8 cellular contexts compared by ENCODE assay signal in genomic region chr7:158829342-158830210, GRCh38. TPM values are rescaled to one million over a fixed set of nuclear protein-coding genes. Genes with fewer than 3 reads are reported as not detected.
DNase-seq lines count a peak whose midpoint lies in the region; ATAC-seq and TF ChIP-seq lines count a peak whose summit lies in the region.

ESYT2 (minus strand) TSS chr7:158829509; CDS start chr7:158829418, 91 bp downstream.

- H3K9me2 ChIP-seq in DOHH2 (replicated peaks; ENCODE audit: control insufficient read depth, low read length), result no peaks in the 10 kb centered on the region

- H3K9me3 ChIP-seq in DOHH2 (ENCODE audit: control insufficient read depth, insufficient read depth, low read length), result no peaks in the 10 kb centered on the region
- no peaks in the 10 kb centered on the region for H3K9me3 ChIP-seq in KOPT-K1 (ENCODE audit: insufficient read depth, low read length, poor library complexity, severe bottlenecking)

- peaks cover 9% of the 10 kb centered on the region for H3K36me3 Mint-ChIP-seq in activated T-helper 1 cell treated with anti-CD3 and anti-CD28 coated beads, Interleukin-12 subunit alpha, Interleukin-12 subunit beta, Interleukin-2, Interleukin-4 antibody, amounts not matched to agents 30 ng/mL and 10 ng/mL and 1 ng/mL, durations not matched to agents 14 hours and 24 hours and 36 hours (ENCODE audit: low read depth)
- peaks cover 12% of the 10 kb centered on the region for H3K36me3 Mint-ChIP-seq in natural killer cell

- peaks cover 41% of the 10 kb centered on the region for H3K79me2 ChIP-seq in DOHH2 (ENCODE audit: control insufficient read depth, low read length)

- peak within 1 kb of the TSS; percentile 91 for H3K4me2 ChIP-seq in DOHH2 (ENCODE audit: low read length)

- H3K4me3 Mint-ChIP-seq in activated T-helper 1 cell treated with anti-CD3 and anti-CD28 coated beads, Interleukin-12 subunit alpha, Interleukin-12 subunit beta, Interleukin-2, Interleukin-4 antibody, amounts not matched to agents 30 ng/mL and 10 ng/mL and 1 ng/mL, durations not matched to agents 14 hours and 24 hours and 36 hours, result peak within 1 kb of the TSS; percentile 95
- H3K4me3 Mint-ChIP-seq in natural killer cell, result peak within 1 kb of the TSS; percentile 97

- TF ChIP-seq CTCF in DOHH2 (IDR thresholded peaks at IDR 0.05; ENCODE audit: low read depth, low read length, poor library complexity, severe bottlenecking) (peak; percentile 48), natural killer cell (IDR thresholded peaks at IDR 0.05) (no peak)

- H3K4me3 ChIP-seq in DOHH2 (ENCODE audit: low read length), result peak within 1 kb of the TSS; percentile 79

- peaks cover 4% of the 10 kb centered on the region; the same call in 1 of the 2 replicates for H3K36me3 ChIP-seq in DOHH2 (ENCODE audit: control insufficient read depth, low read length)
- H3K36me3 ChIP-seq in KOPT-K1 (ENCODE audit: insufficient read depth, low read length), result peaks cover 8% of the 10 kb centered on the region; the same call in 1 of the 2 replicates

- H3K27me3 Mint-ChIP-seq in activated T-helper 1 cell treated with anti-CD3 and anti-CD28 coated beads, Interleukin-12 subunit alpha, Interleukin-12 subunit beta, Interleukin-2, Interleukin-4 antibody, amounts not matched to agents 30 ng/mL and 10 ng/mL and 1 ng/mL, durations not matched to agents 14 hours and 24 hours and 36 hours (ENCODE audit: insufficient read depth), result peaks cover 4% of the 10 kb centered on the region
- no peaks in the 10 kb centered on the region for H3K27me3 Mint-ChIP-seq in natural killer cell (ENCODE audit: low read depth in 2 of 2)

- H4K20me1 ChIP-seq in DOHH2 (ENCODE audit: control insufficient read depth, insufficient read depth, low read depth, low read length), result peaks cover 9% of the 10 kb centered on the region; the same call in 1 of the 2 replicates

- ATAC-seq in GM21786 (IDR thresholded peaks at IDR 0.05; ENCODE audit: unreplicated experiment) (peak; percentile 79), natural killer cell (peak; percentile 78 to 89 (median 80))
- peak; percentile 90 for ATAC-seq in stimulated activated naive CD8-positive, alpha-beta T cell treated with anti-CD3 and anti-CD28 coated beads, Interleukin-15, Interleukin-2, amounts not matched to agents 100 U/mL and 50 U/mL, for 24 hours

- peaks cover 3% of the 10 kb centered on the region; the same call in 1 of the 2 replicates for H3K27me3 ChIP-seq in DOHH2 (ENCODE audit: control insufficient read depth, low read length)

- no peaks in the 10 kb centered on the region for H3K9me3 Mint-ChIP-seq in activated T-helper 1 cell treated with anti-CD3 and anti-CD28 coated beads, Interleukin-12 subunit alpha, Interleukin-12 subunit beta, Interleukin-2, Interleukin-4 antibody, amounts not matched to agents 30 ng/mL and 10 ng/mL and 1 ng/mL, durations not matched to agents 14 hours and 24 hours and 36 hours
- H3K9me3 Mint-ChIP-seq in natural killer cell, result no peaks in the 10 kb centered on the region

- DNase-seq in RKO (ENCODE audit: low spot score) (peak; percentile 91), fibroblast of gingiva (ENCODE audit: low read depth) (peak; percentile 98), natural killer cell (peak; percentile 100)
- DNase-seq in activated T-helper 1 cell treated with anti-CD3 and anti-CD28 coated beads, Interleukin-12 subunit alpha, Interleukin-12 subunit beta, Interleukin-2, Interleukin-4 antibody, amounts not matched to agents 30 ng/mL and 10 ng/mL and 1 ng/mL, durations not matched to agents 14 hours and 24 hours and 36 hours (ENCODE audit: low spot score), result peak; percentile 99
- peak; percentile 100 for DNase-seq in stimulated activated naive CD8-positive, alpha-beta T cell treated with anti-CD3 and anti-CD28 coated beads, Interleukin-15, Interleukin-2, amounts not matched to agents 100 U/mL and 50 U/mL, for 24 hours

- peaks cover 32% of the 10 kb centered on the region for H3K4me1 Mint-ChIP-seq in activated T-helper 1 cell treated with anti-CD3 and anti-CD28 coated beads, Interleukin-12 subunit alpha, Interleukin-12 subunit beta, Interleukin-2, Interleukin-4 antibody, amounts not matched to agents 30 ng/mL and 10 ng/mL and 1 ng/mL, durations not matched to agents 14 hours and 24 hours and 36 hours (ENCODE audit: low read depth)
- H3K4me1 Mint-ChIP-seq in natural killer cell, result peaks cover 37 to 41% of the 10 kb centered on the region in 2 donors

- H3K27ac ChIP-seq in DOHH2 (ENCODE audit: low read depth, low read length), result peak within 1 kb of the TSS; percentile 55
- H3K27ac ChIP-seq in KOPT-K1 (ENCODE audit: low read depth, low read length, poor library complexity, severe bottlenecking), result peak within 1 kb of the TSS; percentile 82

- H3F3A ChIP-seq in DOHH2 (ENCODE audit: control insufficient read depth, insufficient read depth), result peaks cover 12% of the 10 kb centered on the region

- H3K4me1 ChIP-seq in DOHH2 (ENCODE audit: control insufficient read depth, low read length), result peaks cover 29% of the 10 kb centered on the region

- intact Hi-C loops in activated T-helper 1 cell treated with anti-CD3 and anti-CD28 coated beads, Interleukin-12 subunit alpha, Interleukin-12 subunit beta, Interleukin-2, Interleukin-4 antibody, amounts not matched to agents 30 ng/mL and 10 ng/mL and 1 ng/mL, durations not matched to agents 14 hours and 24 hours and 36 hours (cut with micrococcal nuclease), result loop anchor here (1.0 to 2.0 kb wide), 6 partner anchors 11 to 148 kb away; partner anchors contain the start of genes DYNC2I1 and NCAPG2
- intact Hi-C loops in natural killer cell (cut with micrococcal nuclease), result loop anchor here (1.0 to 5.0 kb wide), 4 partner anchors 11 to 147 kb away; no protein-coding TSS in a partner anchor

- H3K27ac Mint-ChIP-seq in activated T-helper 1 cell treated with anti-CD3 and anti-CD28 coated beads, Interleukin-12 subunit alpha, Interleukin-12 subunit beta, Interleukin-2, Interleukin-4 antibody, amounts not matched to agents 30 ng/mL and 10 ng/mL and 1 ng/mL, durations not matched to agents 14 hours and 24 hours and 36 hours, result peak within 1 kb of the TSS; percentile 81
- H3K27ac Mint-ChIP-seq in natural killer cell, result peak within 1 kb of the TSS; percentile 82 to 92

RNA-seq across cellular contexts. Expression of gene ESYT2, which starts in this region (rescaled TPM):
- 59.1 and 63.1 TPM in 2 replicates for total RNA-seq in activated T-helper 1 cell treated with anti-CD3 and anti-CD28 coated beads, Interleukin-12 subunit alpha, Interleukin-12 subunit beta, Interleukin-2, Interleukin-4 antibody, amounts not matched to agents 30 ng/mL and 10 ng/mL and 1 ng/mL, durations not matched to agents 14 hours and 24 hours and 36 hours
- 100 to 1,000 TPM; 137 to 163 (median 160) TPM for total RNA-seq in natural killer cell

Comparison
In these comparisons a context has a peak if more than half of its experiments do, and no peak if none do; other contexts are left out.
1. Peak in every context shown above with its lines: DNase-seq, ATAC-seq, H3K4me3 ChIP-seq and H3K27ac ChIP-seq.